Comparison of ENCODE assay signal across 14 cellular contexts in the genomic region with DNA sequence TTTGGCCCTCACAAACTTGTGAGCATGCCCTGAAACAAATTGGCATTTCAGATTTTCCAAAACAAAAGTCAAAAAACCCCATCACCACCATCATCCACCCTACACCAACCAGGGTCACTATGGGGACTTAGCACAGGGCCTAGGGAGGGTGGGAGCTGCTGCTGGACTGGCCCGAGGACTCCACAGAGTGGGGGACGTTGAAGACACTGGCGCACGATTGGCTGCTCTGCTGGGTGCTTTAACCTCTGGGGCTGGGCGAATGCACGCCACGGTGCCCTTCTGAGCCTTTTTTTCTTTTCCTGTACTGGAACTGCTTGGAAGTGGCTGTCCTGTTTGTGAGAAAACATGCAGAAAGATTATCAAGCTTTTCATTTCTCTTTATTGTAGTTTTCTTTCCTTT.
"Had no signal": no experiment of that assay in that cellular context is flagged by ENCODE, and none has a peak within 500 bp of the region (broad histone marks: within the 10 kb centered on the region; RNA-seq: fewer than 3 reads in every experiment).

No MANE protein-coding gene starts in this region.

- H3K27me3 ChIP-seq: ascending aorta, dorsolateral prefrontal cortex, esophagus muscularis mucosa, right atrium auricular region, transverse colon had no signal

- FAIRE-seq: endometrium had no signal

- ATAC-seq: activated CD4-positive, alpha-beta T cell treated with anti-CD3 and anti-CD28 coated beads for 36 hours had no signal

- H3K36me3 ChIP-seq: right atrium auricular region, transverse colon had no signal

- H3K27ac Mint-ChIP-seq: activated CD4-positive, alpha-beta T cell treated with anti-CD3 and anti-CD28 coated beads for 36 hours had no signal

- H3K9me3 ChIP-seq: ascending aorta, esophagus muscularis mucosa, right atrium auricular region, transverse colon had no signal

- H3K4me3 Mint-ChIP-seq: activated CD4-positive, alpha-beta T cell treated with anti-CD3 and anti-CD28 coated beads for 36 hours had no signal

- H3K27ac ChIP-seq: ascending aorta, dorsolateral prefrontal cortex, esophagus muscularis mucosa, right atrium auricular region, skin epidermis, transverse colon, VCaP had no signal

- DNase-seq: activated CD4-positive, alpha-beta T cell treated with anti-CD3 and anti-CD28 coated beads for 36 hours; activated effector memory CD4-positive, alpha-beta T cell treated with Interleukin-2 at 50 U/mL for 16 hours; dorsolateral prefrontal cortex; glutamatergic neuron; kidney glomerular epithelial cell; substantia nigra; T-helper 1 cell; transverse colon had no signal

- H3K4me3 ChIP-seq: ascending aorta, dorsolateral prefrontal cortex, esophagus muscularis mucosa, right atrium auricular region, skin epidermis, transverse colon had no signal

- H3K4me1 ChIP-seq: ascending aorta, transverse colon had no signal

- H3K27me3 Mint-ChIP-seq: activated CD4-positive, alpha-beta T cell treated with anti-CD3 and anti-CD28 coated beads for 36 hours had no signal
